8 cellular contexts compared by ENCODE assay signal in genomic region chr14:68819260-68819691, GRCh38. TPM values are rescaled to one million over a fixed set of nuclear protein-coding genes. Genes with fewer than 3 reads are reported as not detected.
DNase-seq lines count a peak whose midpoint lies in the region; ATAC-seq and TF ChIP-seq lines count a peak whose summit lies in the region.

No MANE protein-coding gene starts in this region.

- DNase-seq in Peyer's patch (peak in 2 of 3 donors; percentile 67 to 77), osteoblast (ENCODE audit: insufficient read length, low spot score, missing footprints) (peak; percentile 81), foreskin melanocyte (no peak)
- peak in 1 of 3 donors; percentile 22 for DNase-seq in effector memory CD4-positive, alpha-beta T cell

- TF ChIP-seq POLR2A in Peyer's patch (IDR thresholded peaks at IDR 0.05): no peak

- H3K27ac ChIP-seq in Peyer's patch (peak overlapping the region in 3 of 4 donors; percentile 41 to 68 (median 64)), osteoblast (ENCODE audit: low read depth, low read length) (no peak overlapping the region)
- H3K27ac ChIP-seq in effector memory CD4-positive, alpha-beta T cell (ENCODE audit: insufficient read depth, low read length, poor library complexity, severe bottlenecking): peak overlapping the region; percentile 61

- H3K9ac ChIP-seq in ES-I3 (ENCODE audit: low read depth, low read length): peak overlapping the region; percentile 0; the same call in 1 of the 2 replicates

- H3K4me3 ChIP-seq in Peyer's patch (no peak overlapping the region), osteoblast (ENCODE audit: insufficient read depth, low read length) (no peak overlapping the region)
- no peak overlapping the region for H3K4me3 ChIP-seq in effector memory CD4-positive, alpha-beta T cell (ENCODE audit: insufficient read depth, low read depth, low read length, poor library complexity, severe bottlenecking)

- H4K20me1 ChIP-seq in osteoblast (ENCODE audit: insufficient read depth, low read length): no peaks in the 10 kb centered on the region

- H3K9me3 ChIP-seq in ES-I3 (ENCODE audit: control insufficient read depth, insufficient read depth, low read length) (no peaks in the 10 kb centered on the region), Peyer's patch (no peaks in the 10 kb centered on the region), osteoblast (ENCODE audit: low read depth, low read length) (no peaks in the 10 kb centered on the region)
- no peaks in the 10 kb centered on the region for H3K9me3 ChIP-seq in effector memory CD4-positive, alpha-beta T cell (ENCODE audit: control insufficient read depth, low read length)

- no peak for TF ChIP-seq CTCF in Peyer's patch (IDR thresholded peaks at IDR 0.05)
- TF ChIP-seq CTCF in osteoblast (IDR thresholded peaks at IDR 0.05; ENCODE audit: extremely low read depth, low read depth, low read length): no peak

- no peaks in the 10 kb centered on the region for H3K36me3 ChIP-seq in ES-I3 (ENCODE audit: insufficient read depth, low read length)
- no peaks in the 10 kb centered on the region for H3K36me3 ChIP-seq in Peyer's patch
- H3K36me3 ChIP-seq in effector memory CD4-positive, alpha-beta T cell (ENCODE audit: control insufficient read depth, insufficient read depth, low read length): no peaks in the 10 kb centered on the region
- H3K36me3 ChIP-seq in osteoblast (ENCODE audit: insufficient read depth, low read length): no peaks in the 10 kb centered on the region

- H3K4me2 ChIP-seq in osteoblast (ENCODE audit: insufficient read depth, low read length): no peak overlapping the region

- H3K27me3 ChIP-seq in Peyer's patch (no peaks in the 10 kb centered on the region), osteoblast (ENCODE audit: insufficient read depth, low read length) (no peaks in the 10 kb centered on the region)
- no peaks in the 10 kb centered on the region for H3K27me3 ChIP-seq in effector memory CD4-positive, alpha-beta T cell (replicated peaks; ENCODE audit: control insufficient read depth, insufficient read depth, low read length, poor library complexity, severe bottlenecking)

- no peak overlapping the region for H2AFZ ChIP-seq in osteoblast (ENCODE audit: low read length)

- peaks cover 28% of the 10 kb centered on the region for H3K4me1 ChIP-seq in ES-I3 (ENCODE audit: insufficient read depth, low read length)
- peaks cover 11 to 33% (median 28%) of the 10 kb centered on the region in 4 donors for H3K4me1 ChIP-seq in Peyer's patch
- peaks cover 62% of the 10 kb centered on the region for H3K4me1 ChIP-seq in effector memory CD4-positive, alpha-beta T cell (ENCODE audit: control insufficient read depth, insufficient read depth, low read length, poor library complexity, severe bottlenecking)
- H3K4me1 ChIP-seq in osteoblast (ENCODE audit: insufficient read depth, low read length): peaks cover 24% of the 10 kb centered on the region

- ATAC-seq in HG03280 (IDR thresholded peaks at IDR 0.05; ENCODE audit: unreplicated experiment) (no peak), HG02759 (IDR thresholded peaks at IDR 0.05; ENCODE audit: unreplicated experiment) (no peak), HG02840 (IDR thresholded peaks at IDR 0.05; ENCODE audit: low FRiP score, unreplicated experiment) (no peak)

- peaks cover 13% of the 10 kb centered on the region for H3K79me2 ChIP-seq in osteoblast (ENCODE audit: insufficient read depth, low read length)

RNA-seq across cellular contexts. Expression of gene ZFP36L1, which starts 26.4 kb away (rescaled TPM):
- total RNA-seq in Peyer's patch (100 to 1,000 TPM in 3 of 4 donors, 10 to 100 TPM in 1; 78.8 to 321 (median 195) TPM), osteoblast (46.7 and 47.1 TPM in 2 replicates)
